Comparison of ENCODE assay signal across 21 cellular contexts in the genomic region with DNA sequence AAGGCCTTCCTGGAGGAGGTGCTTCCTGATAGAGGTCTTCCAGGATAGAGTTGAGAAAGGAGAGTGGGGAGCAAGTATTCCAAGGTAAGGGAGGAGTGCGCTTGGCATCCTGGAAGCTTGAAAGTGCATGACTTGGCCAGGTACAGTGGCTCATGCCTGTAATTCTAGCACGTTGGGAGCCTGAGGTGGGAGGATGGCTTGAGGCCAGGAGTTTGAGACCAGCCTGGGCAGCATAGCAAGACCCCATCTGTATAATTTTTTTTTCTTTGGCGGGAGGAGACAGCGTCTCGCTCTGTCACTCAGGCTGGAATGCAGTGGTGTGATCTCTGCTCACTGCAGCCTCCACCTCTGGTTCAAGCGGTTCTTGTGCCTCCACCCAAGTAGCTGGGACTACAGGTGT. TPM values are rescaled to one million over a fixed set of nuclear protein-coding genes. Genes with fewer than 3 reads are reported as not detected.
A peak's percentile ranks its signal among the peaks of the same experiment; 100 is the strongest.
DNase-seq lines count a peak whose midpoint lies in the region; ATAC-seq, FAIRE-seq and TF ChIP-seq lines count a peak whose summit lies in the region.
"Had no signal": no experiment of that assay in that cellular context is flagged by ENCODE, and none has a peak within 500 bp of the region (broad histone marks: within the 10 kb centered on the region; RNA-seq: fewer than 3 reads in every experiment).

No MANE protein-coding gene starts in this region.

- no peak for TF ChIP-seq EP300 in ovary (IDR thresholded peaks at IDR 0.05)

- H2BK5ac ChIP-seq in IMR-90 (ENCODE audit: low read depth, low read length, poor library complexity, severe bottlenecking) = no peak overlapping the region

- no peaks in the 10 kb centered on the region for H3K9me3 ChIP-seq in HEK293 (ENCODE audit: control insufficient read depth, insufficient read depth, low read depth, low read length)
- no peaks in the 10 kb centered on the region for H3K9me3 ChIP-seq in IMR-90 (ENCODE audit: control insufficient read depth, insufficient read depth, low read length)
- H3K9me3 ChIP-seq in ovary = no peaks in the 10 kb centered on the region

- no peak for TF ChIP-seq CTCF in HEK293 (tag by site-specific recombination; IDR thresholded peaks at IDR 0.05)
- no peak for TF ChIP-seq CTCF in IMR-90 (conservative IDR thresholded peaks at IDR 0.05; ENCODE audit: low read depth, low read length)
- no peak for TF ChIP-seq CTCF in bronchial epithelial cell (IDR thresholded peaks at IDR 0.05; ENCODE audit: insufficient read depth, low read length, severe bottlenecking)
- no peak for TF ChIP-seq CTCF in ovary (IDR thresholded peaks at IDR 0.05)

- H2BK20ac ChIP-seq in IMR-90 (ENCODE audit: low read depth, low read length) = peak overlapping the region; percentile 58; the same call in 1 of the 2 replicates

- TF ChIP-seq RAD21 in IMR-90 (IDR thresholded peaks at IDR 0.05; ENCODE audit: low read length) = no peak

- no peak overlapping the region for H3K4me2 ChIP-seq in IMR-90 (ENCODE audit: low read depth, low read length)
- H3K4me2 ChIP-seq: BLaER1 treated with 17β-estradiol and CSF1 and Interleukin-3, amounts not matched to agents 10 nM and 100 nM had no signal

- 0 out of 2 replicates have a peak overlapping the region, but pooled peaks have one; percentile 25 for H4K5ac ChIP-seq in IMR-90 (ENCODE audit: low read depth, low read length)

- BruUV-seq in IMR-90 (replicated peaks; lab: Mats Ljungman, UMichigan) = no TSS peak

- POLR2A ChIA-PET in HEK293 (lab: Yijun Ruan, JAX) (no interaction called here), IMR-90 (lab: Charles Lee; ENCODE audit: unreplicated experiment) (no interaction called here)

- 0 out of 4 replicates have a peak, but pooled peaks cover 0 to 6% of the 10 kb centered on the region in 2 experiments for H3K79me1 ChIP-seq in IMR-90 (ENCODE audit: low read depth in 1 of 2, low read length in 2 of 2)

- in situ Hi-C loops in IMR-90 (cut with MboI; ENCODE audit: low sequenced_read_pairs) = no loop called here

- H3K4me1 ChIP-seq in HEK293 (ENCODE audit: control insufficient read depth, insufficient read depth, low read length) = no peaks in the 10 kb centered on the region
- peaks cover 17% of the 10 kb centered on the region for H3K4me1 ChIP-seq in IMR-90 (ENCODE audit: control insufficient read depth, insufficient read depth, low read length)
- no peaks in the 10 kb centered on the region for H3K4me1 ChIP-seq in ovary (ENCODE audit: insufficient read depth)
- H3K4me1 ChIP-seq: BLaER1 treated with 17β-estradiol and CSF1 and Interleukin-3, amounts not matched to agents 10 nM and 100 nM had no signal

- intact Hi-C loops in IMR-90 (cut with micrococcal nuclease) = no loop called here
- intact Hi-C loops in posterior vena cava (cut with DNase I) = no loop called here
- intact Hi-C loops in ovary (cut with DNase I) = no loop called here

- no peak for ATAC-seq in IMR-90 (ENCODE audit: low read depth)
- no peak for ATAC-seq in GM18502 (IDR thresholded peaks at IDR 0.05; ENCODE audit: poor library complexity, unreplicated experiment)
- ATAC-seq: GM12878 had no signal

- H3K4me3 ChIP-seq in HEK293 (ENCODE audit: low read depth, low read length) (no peak overlapping the region), IMR-90 (ENCODE audit: insufficient read depth, low read depth, low read length) (no peak overlapping the region), bronchial epithelial cell (ENCODE audit: low read depth, low read length) (no peak overlapping the region), ovary (no peak overlapping the region)
- H3K4me3 ChIP-seq: BLaER1 treated with 17β-estradiol and CSF1 and Interleukin-3, amounts not matched to agents 10 nM and 100 nM; GM12878; GM23248 had no signal

- peak overlapping the region; percentile 68 for H3K4ac ChIP-seq in IMR-90 (ENCODE audit: low read depth, low read length)

- DNase-seq in IMR-90 (no peak), bronchial epithelial cell (ENCODE audit: low read depth) (no peak), posterior vena cava (ENCODE audit: low spot score) (peak; percentile 54), ovary (no peak), NCI-H1105 treated with DMSO at 0.1 percent for 48 hours (lab: John Stamatoyannopoulos, UW) (no peak)
- DNase-seq: CD4-positive, CD25-positive, alpha-beta regulatory T cell; CD8-positive, alpha-beta memory T cell; COR-L47; DMS 273 treated with DMSO at 0.1 percent for 48 hours; DMS53; DND-41; EL; GM23248; HCEC 1CT; KBM-7 had no signal

- H4K91ac ChIP-seq in IMR-90 (ENCODE audit: insufficient read depth, low read depth, low read length) = peak overlapping the region; percentile 57

- peak overlapping the region; percentile 71; the same call in 1 of the 2 replicates for H2AK5ac ChIP-seq in IMR-90 (ENCODE audit: low read depth, low read length)

- no peak overlapping the region for H3K56ac ChIP-seq in IMR-90 (ENCODE audit: extremely low read depth, insufficient read depth, low read length)

- peak overlapping the region; percentile 60; the same call in 1 of the 2 replicates for H3K14ac ChIP-seq in IMR-90 (replicated peaks; ENCODE audit: low read depth, low read length)

- no peak overlapping the region for H4K8ac ChIP-seq in IMR-90 (ENCODE audit: low read depth in 2 of 2, low read length in 2 of 2)

- peak overlapping the region; percentile 46; the same call in 1 of the 3 replicates for H2BK15ac ChIP-seq in IMR-90 (ENCODE audit: low read depth, low read length)

- WGBS in IMR-90 (ENCODE audit: extremely low coverage in 2 of 2, insufficient read length in 1 of 2), 2 experiments = 100% methylated on average over 1 of the region's 6 CpGs; no CpG with 5 or more reads in 1 of the 2 experiments
- 93 to 97% (median 96%) methylated on average over 6 of the region's 6 CpGs for WGBS in ovary, 3 donors

- no peak overlapping the region for H2AFZ ChIP-seq in IMR-90 (replicated peaks; ENCODE audit: low read length, poor library complexity)
- H2AFZ ChIP-seq: GM23248 had no signal

- H3K36me3 ChIP-seq in HEK293 (ENCODE audit: control insufficient read depth in 2 of 2, insufficient read depth in 1 of 2, low read length in 2 of 2) (no peaks in the 10 kb centered on the region), IMR-90 (ENCODE audit: control insufficient read depth, insufficient read depth, low read length) (no peaks in the 10 kb centered on the region), bronchial epithelial cell (ENCODE audit: control insufficient read depth, insufficient read depth, low read length) (no peaks in the 10 kb centered on the region), ovary (no peaks in the 10 kb centered on the region)
- H3K36me3 ChIP-seq: BLaER1 treated with 17β-estradiol and CSF1 and Interleukin-3, amounts not matched to agents 10 nM and 100 nM had no signal

- no peak overlapping the region for H2AK9ac ChIP-seq in IMR-90 (replicated peaks; ENCODE audit: low read depth, low read length, poor library complexity)

- no peak overlapping the region for H3K9ac ChIP-seq in IMR-90 (ENCODE audit: low read depth, low read length)
- H3K9ac ChIP-seq: BLaER1 treated with 17β-estradiol and CSF1 and Interleukin-3, amounts not matched to agents 10 nM and 100 nM; GM23248 had no signal

- CTCF ChIA-PET in HEK293 (lab: Yijun Ruan, JAX) = interaction anchor here (0.9 kb wide), 1 partner anchor 41 kb away, joined by 3 read pairs; a partner anchor contains a TSS
- CTCF ChIA-PET in IMR-90 (lab: Yijun Ruan, JAX) = no interaction called here

- peaks cover 13% of the 10 kb centered on the region for H3K9me1 ChIP-seq in IMR-90 (ENCODE audit: insufficient read depth, low read length)

- peak overlapping the region; percentile 11 for H3K18ac ChIP-seq in IMR-90 (ENCODE audit: low read depth, low read length)

- no peak overlapping the region for H3K23ac ChIP-seq in IMR-90 (ENCODE audit: low read depth, low read length)

- TF ChIP-seq POLR2A in IMR-90 (IDR thresholded peaks at IDR 0.05; ENCODE audit: low read depth, low read length) (no peak), ovary (IDR thresholded peaks at IDR 0.05) (no peak)

- peak; percentile 83 for FAIRE-seq in bronchial epithelial cell (lab: Jason Lieb, UNC)
- FAIRE-seq: GM12878, GM19239, H54 had no signal

- H3K27ac ChIP-seq in HEK293 (ENCODE audit: extremely low read depth, low read depth, low read length) = no peak overlapping the region
- no peak overlapping the region for H3K27ac ChIP-seq in IMR-90 (ENCODE audit: insufficient read depth, low read length)
- H3K27ac ChIP-seq in ovary = no peak overlapping the region
- H3K27ac ChIP-seq: BLaER1 treated with 17β-estradiol and CSF1 and Interleukin-3, amounts not matched to agents 10 nM and 100 nM; GM23248 had no signal

- peak overlapping the region; percentile 74 for H2BK120ac ChIP-seq in IMR-90 (ENCODE audit: low read depth, low read length)

- H4K20me1 ChIP-seq in IMR-90 (ENCODE audit: insufficient read depth, low read length) = no peaks in the 10 kb centered on the region
- H4K20me1 ChIP-seq: BLaER1 treated with 17β-estradiol and CSF1 and Interleukin-3, amounts not matched to agents 10 nM and 100 nM had no signal

- no peaks in the 10 kb centered on the region; the same call in 1 of the 2 replicates for H3K27me3 ChIP-seq in IMR-90 (ENCODE audit: control insufficient read depth, insufficient read depth, low read length)
- H3K27me3 ChIP-seq in bronchial epithelial cell (ENCODE audit: control insufficient read depth, insufficient read depth, low read length) = no peaks in the 10 kb centered on the region
- no peaks in the 10 kb centered on the region for H3K27me3 ChIP-seq in ovary
- H3K27me3 ChIP-seq: BLaER1 treated with 17β-estradiol and CSF1 and Interleukin-3, amounts not matched to agents 10 nM and 100 nM had no signal

- dilution Hi-C loops in IMR-90 (cut with HindIII; ENCODE audit: low sequenced_read_pairs, unreplicated experiment) = no loop called here

TF ChIP-seq in HEK293, 187 proteins besides CTCF, POLR2A, EP300 and RAD21:
- TF ChIP-seq SP7 (tag by site-specific recombination; IDR thresholded peaks at IDR 0.05) (no peak), ZNF121 (tag by site-specific recombination; IDR thresholded peaks at IDR 0.05) (peak; percentile 69; the same call in 1 of the 2 replicates)

TF ChIP-seq in IMR-90, 13 proteins besides CTCF, POLR2A, EP300 and RAD21 (continues in another document):
- TF ChIP-seq MAZ (IDR thresholded peaks at IDR 0.05; ENCODE audit: borderline replicate concordance, low read depth, low read length) = no peak

RNA-seq across cellular contexts. Expression of a gene that starts 19.2 kb away (rescaled TPM):
- 217 and 485 TPM in 2 replicates for total RNA-seq in IMR-90 (2012; rRNA removed)
- polyA plus RNA-seq in IMR-90 (2012; rRNA removed) = 354 and 392 TPM in 2 replicates
- polyA plus RNA-seq in IMR-90 (2012; cell fraction: cytosol; rRNA removed) = 33.6 and 79.5 TPM in 2 replicates
- polyA plus RNA-seq in IMR-90 (2012; cell fraction: nucleus; rRNA removed; ENCODE audit: low replicate concordance) = 6.7 and 91.3 TPM in 2 replicates
- total RNA-seq in bronchial epithelial cell = 216 and 296 TPM in 2 replicates
- 100 to 1,000 TPM; 311 to 339 TPM for total RNA-seq in posterior vena cava
- total RNA-seq in ovary = 100 to 1,000 TPM; 210 to 393 (median 346) TPM
- 100 to 1,000 TPM; 303 to 772 TPM for polyA plus RNA-seq in ovary

RNA-seq across cellular contexts. Expression of a gene that starts 42.2 kb away (rescaled TPM):
- 0.83 and 1.4 TPM in 2 replicates for total RNA-seq in IMR-90 (2012; rRNA removed)
- 12.6 and 13.2 TPM in 2 replicates for polyA plus RNA-seq in IMR-90 (2012; rRNA removed)
- 10.8 and 17.1 TPM in 2 replicates for polyA plus RNA-seq in IMR-90 (2012; cell fraction: cytosol; rRNA removed)
- 42.6 and 102 TPM in 2 replicates for polyA plus RNA-seq in IMR-90 (2012; cell fraction: nucleus; rRNA removed; ENCODE audit: low replicate concordance)
- 0.51 and 0.53 TPM in 2 replicates for total RNA-seq in bronchial epithelial cell
- total RNA-seq in posterior vena cava = 1 to 10 TPM; 6.7 to 8.9 TPM
- 10 to 100 TPM in 3 of 7 donors, 1 to 10 TPM in 4; 3.5 to 16.5 (median 8.8) TPM for total RNA-seq in ovary
- 1 to 10 TPM; 2.1 to 7.6 TPM for polyA plus RNA-seq in ovary
- total RNA-seq: CD4-positive, CD25-positive, alpha-beta regulatory T cell had no signal
- polyA plus RNA-seq: CD4-positive, CD25-positive, alpha-beta regulatory T cell; CD8-positive, alpha-beta memory T cell had no signal
